ENCODE assay signal across 7 cellular contexts in the genomic region with DNA sequence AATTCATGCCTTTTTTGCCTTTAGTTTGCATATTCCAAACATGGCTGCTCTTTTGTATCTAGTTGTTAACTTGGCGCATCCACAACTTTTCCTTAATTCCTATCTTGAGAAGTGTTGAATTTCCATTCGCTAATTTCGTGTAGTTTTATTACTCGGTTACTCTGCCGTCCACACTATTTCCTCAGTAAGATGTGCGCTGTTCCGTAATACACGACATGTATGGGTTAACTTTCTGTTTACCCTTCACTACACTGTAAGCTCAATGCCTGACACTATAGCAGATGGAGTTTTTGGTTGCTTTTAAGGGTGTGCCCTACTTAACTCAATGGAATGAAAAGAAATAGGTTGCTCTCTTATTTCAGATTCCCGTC. TPM values are rescaled to one million over a fixed set of nuclear protein-coding genes. Genes with fewer than 3 reads are reported as not detected.
DNase-seq lines count a peak whose midpoint lies in the region; ATAC-seq and TF ChIP-seq lines count a peak whose summit lies in the region.

No MANE protein-coding gene starts in this region.

- peaks cover 56% of the 10 kb centered on the region for H3K4me1 Mint-ChIP-seq in HFFc6 (ENCODE audit: low read depth)
- H3K4me1 Mint-ChIP-seq in activated CD8-positive, alpha-beta T cell treated with anti-CD3 and anti-CD28 coated beads for 36 hours (ENCODE audit: low read depth): peaks cover 42% of the 10 kb centered on the region

- H3K27ac ChIP-seq in spleen: peak overlapping the region; percentile 84 to 92 (median 88)

- intact Hi-C loops in activated CD8-positive, alpha-beta T cell treated with anti-CD3 and anti-CD28 coated beads for 36 hours (cut with micrococcal nuclease): no loop called here
- intact Hi-C loops in spleen (cut with DNase I; ENCODE audit: low total_unique reads): no loop called here

- peaks cover 49% of the 10 kb centered on the region for H3K36me3 Mint-ChIP-seq in HFFc6 (ENCODE audit: low read depth)
- H3K36me3 Mint-ChIP-seq in activated CD8-positive, alpha-beta T cell treated with anti-CD3 and anti-CD28 coated beads for 36 hours (ENCODE audit: low read depth): peaks cover 54% of the 10 kb centered on the region

- CTCF ChIA-PET in activated CD8-positive, alpha-beta T cell treated with anti-CD3 and anti-CD28 coated beads for 36 hours (lab: Charles Lee): interaction anchor here (0.8 to 2.0 kb wide), 7 partner anchors 9 to 116 kb away, joined by 3 to 10 read pairs (median 4); no protein-coding TSS in a partner anchor

- no peaks in the 10 kb centered on the region for H3K27me3 ChIP-seq in spleen (replicated peaks in 1 of 7)

- POLR2A ChIA-PET in activated CD8-positive, alpha-beta T cell treated with anti-CD3 and anti-CD28 coated beads for 36 hours (lab: Charles Lee): interaction anchor here (0.7 to 11.8 kb wide), 24 partner anchors 8 to 1793 kb away, joined by 3 to 170 read pairs (median 4); a partner anchor contains a TSS

- no peaks in the 10 kb centered on the region for H3K9me3 Mint-ChIP-seq in HFFc6
- no peaks in the 10 kb centered on the region for H3K9me3 Mint-ChIP-seq in activated CD8-positive, alpha-beta T cell treated with anti-CD3 and anti-CD28 coated beads for 36 hours

- peaks cover 27 to 57% (median 43%) of the 10 kb centered on the region in 6 donors for H3K4me1 ChIP-seq in spleen

- WGBS in spleen, 5 donors: 6 to 14% (median 8%) methylated on average over 9 of the region's 9 CpGs

- no peak for DNase-seq in HFFc6
- no peak for DNase-seq in activated CD8-positive, alpha-beta T cell treated with anti-CD3 and anti-CD28 coated beads for 36 hours
- DNase-seq in spleen: no peak
- DNase-seq in SHP77 treated with DMSO at 0.1 percent for 48 hours (lab: John Stamatoyannopoulos, UW): no peak
- no peak for DNase-seq in cerebellar cortex (ENCODE audit: low spot score)
- DNase-seq in NCI-H82 treated with DMSO at 0.1 percent for 48 hours (lab: John Stamatoyannopoulos, UW; ENCODE audit: unreplicated experiment): no peak

- no peak for TF ChIP-seq CTCF in HFFc6 (IDR thresholded peaks at IDR 0.05)
- TF ChIP-seq CTCF in activated CD8-positive, alpha-beta T cell treated with anti-CD3 and anti-CD28 coated beads for 36 hours (IDR thresholded peaks at IDR 0.05): no peak
- TF ChIP-seq CTCF in spleen (IDR thresholded peaks at IDR 0.05 in 8 of 11, conservative IDR thresholded peaks at IDR 0.05 in 3 of 11): no peak

- ATAC-seq in activated CD8-positive, alpha-beta T cell treated with anti-CD3 and anti-CD28 coated beads for 36 hours: no peak

- H3K4me3 ChIP-seq in iPS-11a (ENCODE audit: low read depth, low read length): peak overlapping the region; percentile 88
- H3K4me3 ChIP-seq in spleen: peak overlapping the region; percentile 62 to 95 (median 87)

- TF ChIP-seq POLR2A in spleen (IDR thresholded peaks at IDR 0.05): no peak

- H3K4me3 Mint-ChIP-seq in HFFc6: peak overlapping the region; percentile 97
- H3K4me3 Mint-ChIP-seq in activated CD8-positive, alpha-beta T cell treated with anti-CD3 and anti-CD28 coated beads for 36 hours: peak overlapping the region; percentile 95

- H3K27ac Mint-ChIP-seq in HFFc6: peak overlapping the region; percentile 97
- H3K27ac Mint-ChIP-seq in activated CD8-positive, alpha-beta T cell treated with anti-CD3 and anti-CD28 coated beads for 36 hours: peak overlapping the region; percentile 99

- H3K36me3 ChIP-seq in spleen: peaks cover 6 to 48% (median 43%) of the 10 kb centered on the region in 6 donors

- peaks cover 7% of the 10 kb centered on the region for H3K27me3 Mint-ChIP-seq in HFFc6 (ENCODE audit: insufficient read depth)
- H3K27me3 Mint-ChIP-seq in activated CD8-positive, alpha-beta T cell treated with anti-CD3 and anti-CD28 coated beads for 36 hours: no peaks in the 10 kb centered on the region

- H3K9me3 ChIP-seq in spleen: no peaks in the 10 kb centered on the region

RNA-seq across cellular contexts. Expression of a gene that starts 0.7 kb away (rescaled TPM):
- 1,000 to 10,000 TPM; 1,595 to 1,900 (median 1,723) TPM for total RNA-seq in HFFc6 (2021; fragmentation: NEBNext Ultra II Directional; extraction: Animal tissue kit (Norgen Biotek cat#: 25700))
- 1,000 to 10,000 TPM; 3,048 to 3,061 TPM for total RNA-seq in activated CD8-positive, alpha-beta T cell treated with anti-CD3 and anti-CD28 coated beads for 36 hours
- total RNA-seq in spleen: 1,000 to 10,000 TPM in 1 of 7 donors, 100 to 1,000 TPM in 6; 795 to 1,012 (median 943) TPM
- 1,000 to 10,000 TPM; 2,699 to 3,649 (median 3,099) TPM for polyA plus RNA-seq in spleen

RNA-seq across cellular contexts. Expression of a gene that starts 24.1 kb away (rescaled TPM):
- total RNA-seq in HFFc6 (2021; fragmentation: NEBNext Ultra II Directional; extraction: Animal tissue kit (Norgen Biotek cat#: 25700)): 10 to 100 TPM; 24.8 to 32.4 (median 27.9) TPM
- total RNA-seq in activated CD8-positive, alpha-beta T cell treated with anti-CD3 and anti-CD28 coated beads for 36 hours: 10 to 100 TPM; 25.0 to 28.2 TPM
- 10 to 100 TPM; 23.7 to 30.2 (median 26.0) TPM for total RNA-seq in spleen
- 10 to 100 TPM; 32.3 to 38.4 (median 34.6) TPM for polyA plus RNA-seq in spleen
